ENCODE assay signal across 8 cellular contexts in genomic region chr2:230319211-230319862, GRCh38. TPM values are rescaled to one million over a fixed set of nuclear protein-coding genes. Genes with fewer than 3 reads are reported as not detected.
A peak's percentile ranks its signal among the peaks of the same experiment; 100 is the strongest.
DNase-seq lines count a peak whose midpoint lies in the region; ATAC-seq and TF ChIP-seq lines count a peak whose summit lies in the region.

No MANE protein-coding gene starts in this region.

- DNase-seq in SIG-M5 treated with dmso at 0.1 percent for 504 hours (lab: John Stamatoyannopoulos, UW; ENCODE audit: unreplicated experiment), result peak; percentile 37
- DNase-seq in SIG-M5 (lab: John Stamatoyannopoulos, UW), result no peak
- DNase-seq in activated CD4-positive, alpha-beta memory T cell treated with anti-CD3 and anti-CD28 coated beads for 36 hours, result peak; percentile 83
- peak in 1 of 2 donors; percentile 30 for DNase-seq in left colon
- DNase-seq in ovary, result no peak
- DNase-seq in DMS153 (lab: John Stamatoyannopoulos, UW), result no peak
- DNase-seq in LoVo (ENCODE audit: low spot score), result no peak

- peaks cover 24% of the 10 kb centered on the region for H3K36me3 Mint-ChIP-seq in activated CD4-positive, alpha-beta memory T cell treated with anti-CD3 and anti-CD28 coated beads for 36 hours

- no peaks in the 10 kb centered on the region for H3K9me3 ChIP-seq in ovary

- POLR2A ChIA-PET in activated CD4-positive, alpha-beta memory T cell treated with anti-CD3 and anti-CD28 coated beads for 36 hours (lab: Charles Lee), result interaction anchor here (1.4 kb wide), 1 partner anchor 8 kb away, joined by 5 read pairs; the partner anchor contains the start of gene SP140L

- H3K27me3 Mint-ChIP-seq in activated CD4-positive, alpha-beta memory T cell treated with anti-CD3 and anti-CD28 coated beads for 36 hours, result no peaks in the 10 kb centered on the region

- H3K4me1 Mint-ChIP-seq in activated CD4-positive, alpha-beta memory T cell treated with anti-CD3 and anti-CD28 coated beads for 36 hours (ENCODE audit: low read depth), result peaks cover 60% of the 10 kb centered on the region

- CTCF ChIA-PET in activated CD4-positive, alpha-beta memory T cell treated with anti-CD3 and anti-CD28 coated beads for 36 hours (lab: Charles Lee), result interaction anchor here (0.6 to 0.8 kb wide), 2 partner anchors 34 to 159 kb away, joined by 3 read pairs; no protein-coding TSS in a partner anchor

- 82 to 88% (median 85%) methylated on average over 5 of the region's 5 CpGs for WGBS in ovary, 3 donors

- H3K4me1 ChIP-seq in ovary (ENCODE audit: insufficient read depth), result no peaks in the 10 kb centered on the region

- intact Hi-C loops in activated CD4-positive, alpha-beta memory T cell treated with anti-CD3 and anti-CD28 coated beads for 36 hours (cut with micrococcal nuclease), result loop anchor here (1.0 to 2.0 kb wide), 6 partner anchors 8 to 99 kb away; partner anchors contain the start of genes SP100 and SP140L
- intact Hi-C loops in left colon (cut with DNase I, micrococcal nuclease), result no loop called here
- intact Hi-C loops in ovary (cut with DNase I), result no loop called here

- H3K36me3 ChIP-seq in ovary, result no peaks in the 10 kb centered on the region

- H3K27me3 ChIP-seq in ovary, result no peaks in the 10 kb centered on the region

- TF ChIP-seq POLR2A in ovary (IDR thresholded peaks at IDR 0.05), result no peak

- no peak overlapping the region for H3K4me3 ChIP-seq in ovary

- TF ChIP-seq EP300 in ovary (IDR thresholded peaks at IDR 0.05), result no peak

- no peaks in the 10 kb centered on the region for H3K9me3 Mint-ChIP-seq in activated CD4-positive, alpha-beta memory T cell treated with anti-CD3 and anti-CD28 coated beads for 36 hours

- TF ChIP-seq CTCF in ovary (IDR thresholded peaks at IDR 0.05), result no peak

- peak overlapping the region; percentile 6 for H3K4me3 Mint-ChIP-seq in activated CD4-positive, alpha-beta memory T cell treated with anti-CD3 and anti-CD28 coated beads for 36 hours

- ATAC-seq in HG03520 (IDR thresholded peaks at IDR 0.05; ENCODE audit: unreplicated experiment), result peak; percentile 74
- ATAC-seq in left colon, result peak; percentile 58

- no peak overlapping the region for H3K27ac ChIP-seq in ovary

- peak overlapping the region; percentile 80 for H3K27ac Mint-ChIP-seq in activated CD4-positive, alpha-beta memory T cell treated with anti-CD3 and anti-CD28 coated beads for 36 hours

RNA-seq across cellular contexts. Expression of gene SP140L, which starts 7.7 kb away (rescaled TPM):
- 10 to 100 TPM; 41.9 to 44.1 TPM for total RNA-seq in activated CD4-positive, alpha-beta memory T cell treated with anti-CD3 and anti-CD28 coated beads for 36 hours
- total RNA-seq in left colon, result 10 to 100 TPM; 18.6 to 23.4 TPM
- 10 to 100 TPM in 6 of 7 donors, 1 to 10 TPM in 1; 7.1 to 23.8 (median 19.4) TPM for total RNA-seq in ovary
- 10 to 100 TPM; 11.1 to 31.3 TPM for polyA plus RNA-seq in ovary

Comparison
In these comparisons a context has a peak if more than half of its experiments do, and no peak if none do; other contexts are left out.
1. DNase-seq: peak in SIG-M5 treated with dmso at 0.1 percent for 504 hours (single experiment) and activated CD4-positive, alpha-beta memory T cell treated with anti-CD3 and anti-CD28 coated beads for 36 hours (single experiment); none in SIG-M5 (single experiment), ovary (0 of 5), DMS153 (single experiment) and LoVo (single experiment).